In genomic region chr16:79079656-79080420, GRCh38 we compare ENCODE assay signal across 17 cellular contexts.
DNase-seq lines count a peak whose midpoint lies in the region; ATAC-seq lines count a peak whose summit lies in the region.
"Had no signal": no experiment of that assay in that cellular context is flagged by ENCODE, and none has a peak within 500 bp of the region (broad histone marks: within the 10 kb centered on the region; RNA-seq: fewer than 3 reads in every experiment).

No MANE protein-coding gene starts in this region.

- peak overlapping the region; percentile 13 for H3K27ac Mint-ChIP-seq in activated CD4-positive, alpha-beta memory T cell treated with anti-CD3 and anti-CD28 coated beads for 36 hours
- H3K27ac Mint-ChIP-seq in activated CD4-positive, alpha-beta memory T cell treated with anti-CD3 and anti-CD28 coated beads, Interleukin-2, amount 10 ng/mL, durations not matched to agents 7 days and 5 days: no peak overlapping the region
- no peak overlapping the region for H3K27ac Mint-ChIP-seq in T-cell
- H3K27ac Mint-ChIP-seq: B cell; CD4-positive, CD25-positive, alpha-beta regulatory T cell; CD8-positive, alpha-beta T cell; GM23338; H9 had no signal

- CTCF ChIA-PET in activated CD4-positive, alpha-beta memory T cell treated with anti-CD3 and anti-CD28 coated beads for 36 hours (lab: Charles Lee): no interaction called here
- CTCF ChIA-PET in activated CD4-positive, alpha-beta memory T cell treated with anti-CD3 and anti-CD28 coated beads, Interleukin-2, amount 10 ng/mL, durations not matched to agents 7 days and 5 days (lab: Charles Lee): interaction anchor here (1.0 kb wide), 1 partner anchor 12 kb away, joined by 4 read pairs; no protein-coding TSS in a partner anchor
- CTCF ChIA-PET in T-cell (lab: Charles Lee): no interaction called here

- H3K27me3 Mint-ChIP-seq in activated CD4-positive, alpha-beta memory T cell treated with anti-CD3 and anti-CD28 coated beads for 36 hours: no peaks in the 10 kb centered on the region
- H3K27me3 Mint-ChIP-seq in activated CD4-positive, alpha-beta memory T cell treated with anti-CD3 and anti-CD28 coated beads, Interleukin-2, amount 10 ng/mL, durations not matched to agents 7 days and 5 days: no peaks in the 10 kb centered on the region
- peaks cover 0 to 3% of the 10 kb centered on the region in 2 donors for H3K27me3 Mint-ChIP-seq in T-cell
- H3K27me3 Mint-ChIP-seq: CD4-positive, CD25-positive, alpha-beta regulatory T cell had no signal

- H3K4me1 Mint-ChIP-seq in activated CD4-positive, alpha-beta memory T cell treated with anti-CD3 and anti-CD28 coated beads for 36 hours (ENCODE audit: low read depth): peaks cover 82% of the 10 kb centered on the region
- H3K4me1 Mint-ChIP-seq in activated CD4-positive, alpha-beta memory T cell treated with anti-CD3 and anti-CD28 coated beads, Interleukin-2, amount 10 ng/mL, durations not matched to agents 7 days and 5 days: peaks cover 75% of the 10 kb centered on the region
- H3K4me1 Mint-ChIP-seq in T-cell: peaks cover 16 to 30% (median 21%) of the 10 kb centered on the region in 3 donors

- no peaks in the 10 kb centered on the region for H3K9me3 Mint-ChIP-seq in activated CD4-positive, alpha-beta memory T cell treated with anti-CD3 and anti-CD28 coated beads for 36 hours
- peaks cover 3% of the 10 kb centered on the region for H3K9me3 Mint-ChIP-seq in activated CD4-positive, alpha-beta memory T cell treated with anti-CD3 and anti-CD28 coated beads, Interleukin-2, amount 10 ng/mL, durations not matched to agents 7 days and 5 days
- H3K9me3 Mint-ChIP-seq in T-cell: no peaks in the 10 kb centered on the region
- H3K9me3 Mint-ChIP-seq: CD4-positive, CD25-positive, alpha-beta regulatory T cell; CD8-positive, alpha-beta T cell; GM23338; H9 had no signal

- ATAC-seq in T-cell (replicated peaks in 1 of 4): no peak
- ATAC-seq in activated CD4-positive, CD25-positive, alpha-beta regulatory T cell treated with anti-CD3 and anti-CD28 coated beads, Interleukin-2, amount 50 U/mL, for 24 hours: no peak
- ATAC-seq: CD8-positive, alpha-beta T cell; GM12878; GM23338; HCT116 had no signal

- DNase-seq in activated CD4-positive, alpha-beta memory T cell treated with anti-CD3 and anti-CD28 coated beads for 36 hours: no peak
- no peak for DNase-seq in activated CD4-positive, alpha-beta memory T cell treated with anti-CD3 and anti-CD28 coated beads, Interleukin-2, amount 10 ng/mL, durations not matched to agents 7 days and 5 days
- DNase-seq in G401 (ENCODE audit: low spot score) (peak; percentile 93), cerebellar cortex (ENCODE audit: low spot score) (peak; percentile 92), T-cell (no peak)
- DNase-seq: Caco-2; CD4-positive, CD25-positive, alpha-beta regulatory T cell; CD8-positive, alpha-beta T cell; DMS153; DND-41; GDM1; H9 had no signal

- intact Hi-C loops in activated CD4-positive, alpha-beta memory T cell treated with anti-CD3 and anti-CD28 coated beads for 36 hours (cut with micrococcal nuclease): loop anchor here (5.0 to 10.0 kb wide), 6 partner anchors 77 to 765 kb away; partner anchors contain the start of gene MAF

- peaks cover 3% of the 10 kb centered on the region for H3K36me3 Mint-ChIP-seq in activated CD4-positive, alpha-beta memory T cell treated with anti-CD3 and anti-CD28 coated beads for 36 hours
- H3K36me3 Mint-ChIP-seq in activated CD4-positive, alpha-beta memory T cell treated with anti-CD3 and anti-CD28 coated beads, Interleukin-2, amount 10 ng/mL, durations not matched to agents 7 days and 5 days (ENCODE audit: low read depth): peaks cover 5% of the 10 kb centered on the region
- H3K36me3 Mint-ChIP-seq in T-cell: no peaks in the 10 kb centered on the region
- H3K36me3 Mint-ChIP-seq: CD4-positive, CD25-positive, alpha-beta regulatory T cell; CD8-positive, alpha-beta T cell had no signal

- in situ Hi-C loops in G401 (cut with HindIII; ENCODE audit: low sequenced_read_pairs): no loop called here

- POLR2A ChIA-PET in activated CD4-positive, alpha-beta memory T cell treated with anti-CD3 and anti-CD28 coated beads for 36 hours (lab: Charles Lee): interaction anchor here (1.4 kb wide), 1 partner anchor 302 kb away, joined by 4 read pairs; no protein-coding TSS in a partner anchor
- POLR2A ChIA-PET in activated CD4-positive, alpha-beta memory T cell treated with anti-CD3 and anti-CD28 coated beads, Interleukin-2, amount 10 ng/mL, durations not matched to agents 7 days and 5 days (lab: Charles Lee): no interaction called here
- POLR2A ChIA-PET in T-cell (lab: Charles Lee): no interaction called here

- no peak overlapping the region for H3K4me3 Mint-ChIP-seq in activated CD4-positive, alpha-beta memory T cell treated with anti-CD3 and anti-CD28 coated beads for 36 hours
- H3K4me3 Mint-ChIP-seq in activated CD4-positive, alpha-beta memory T cell treated with anti-CD3 and anti-CD28 coated beads, Interleukin-2, amount 10 ng/mL, durations not matched to agents 7 days and 5 days: no peak overlapping the region
- H3K4me3 Mint-ChIP-seq in T-cell: no peak overlapping the region
- H3K4me3 Mint-ChIP-seq: B cell; CD4-positive, CD25-positive, alpha-beta regulatory T cell; CD8-positive, alpha-beta T cell; GM23338; H9 had no signal

Comparison
In these comparisons a context has a peak if more than half of its experiments do, and no peak if none do; other contexts are left out.
1. DNase-seq: peak in G401 (single experiment) and cerebellar cortex (single experiment); none in activated CD4-positive, alpha-beta memory T cell treated with anti-CD3 and anti-CD28 coated beads for 36 hours (single experiment), activated CD4-positive, alpha-beta memory T cell treated with anti-CD3 and anti-CD28 coated beads, Interleukin-2, amount 10 ng/mL, durations not matched to agents 7 days and 5 days (single experiment) and T-cell (0 of 34).